ENCODE assay signal across 24 cellular contexts in the genomic region with DNA sequence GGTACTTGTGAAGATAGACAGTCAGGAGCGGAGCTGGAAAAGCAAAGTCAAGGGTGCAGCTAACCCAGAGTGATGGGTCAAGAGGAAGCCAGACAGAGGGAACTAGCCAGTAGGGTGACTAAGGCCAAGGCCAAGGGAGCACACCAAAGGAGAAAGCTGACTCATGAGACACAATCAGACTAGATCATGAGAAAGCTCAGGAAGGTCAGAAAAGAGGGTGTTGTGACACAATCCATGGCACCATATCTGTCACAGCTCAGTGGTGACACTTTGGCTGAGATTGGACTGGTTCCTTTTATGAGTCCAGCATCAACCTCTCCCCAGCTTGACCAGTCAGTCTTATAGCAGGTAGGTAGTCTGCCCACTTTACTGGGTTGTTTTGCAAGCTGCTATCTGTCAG. TPM values are rescaled to one million over a fixed set of nuclear protein-coding genes. Genes with fewer than 3 reads are reported as not detected.
DNase-seq lines count a peak whose midpoint lies in the region; ATAC-seq and TF ChIP-seq lines count a peak whose summit lies in the region.
"Had no signal": no experiment of that assay in that cellular context is flagged by ENCODE, and none has a peak within 500 bp of the region (broad histone marks: within the 10 kb centered on the region; RNA-seq: fewer than 3 reads in every experiment).

No MANE protein-coding gene starts in this region.

- peak; percentile 28 for DNase-seq in SKM-1 (lab: John Stamatoyannopoulos, UW; ENCODE audit: unreplicated experiment)
- DNase-seq in SKM-1 treated with dmso at 0.1 percent for 144 hours (lab: John Stamatoyannopoulos, UW; ENCODE audit: unreplicated experiment), result no peak
- DNase-seq in MV-4-11 (lab: John Stamatoyannopoulos, UW), result peak; percentile 47
- DNase-seq in foreskin fibroblast, result peak; percentile 13 to 21
- no peak for DNase-seq in sciatic nerve (ENCODE audit: low spot score)
- no peak for DNase-seq in islet precursor cell
- no peak for DNase-seq in NCI-H1417 treated with DMSO at 0.1 percent for 48 hours (lab: John Stamatoyannopoulos, UW)
- DNase-seq in stimulated activated CD4-positive, alpha-beta T cell treated with anti-CD3 and anti-CD28 coated beads, Interleukin-4, amount 100 ng/mL, for 24 hours, result no peak
- DNase-seq: activated CD8-positive, alpha-beta T cell treated with anti-CD3 and anti-CD28 coated beads for 36 hours; activated naive CD4-positive, alpha-beta T cell treated with anti-CD3 and anti-CD28 coated beads, Interleukin-2, amount 10 ng/mL, durations not matched to agents 7 days and 5 days; activated T-cell treated with anti-CD3 and anti-CD28 coated beads, Interleukin-2, amount 50 U/mL, for 24 hours; anterior cingulate cortex; BE2C; effector memory CD8-positive, alpha-beta T cell; GF-D8; head of caudate nucleus; NCI-H1105 treated with DMSO at 0.1 percent for 48 hours; NCI-H2107; NCI-H524; ovary; SHP77; stimulated activated CD4-positive, alpha-beta T cell treated with anti-CD3 and anti-CD28 coated beads, Interleukin-2, amount 100 ng/mL, for 48 hours; T-cell had no signal

- peak; percentile 36 for ATAC-seq in sciatic nerve
- ATAC-seq: activated CD8-positive, alpha-beta T cell treated with anti-CD3 and anti-CD28 coated beads for 36 hours; effector memory CD8-positive, alpha-beta T cell had no signal

- no peak for TF ChIP-seq CTCF in foreskin fibroblast (IDR thresholded peaks at IDR 0.05; ENCODE audit: low read depth, low read length)

- no peak overlapping the region for H3K4me3 ChIP-seq in foreskin fibroblast (ENCODE audit: low read depth in 1 of 2, low read length in 2 of 2)
- H3K4me3 ChIP-seq: ovary, vagina had no signal

- intact Hi-C loops in sciatic nerve (cut with DNase I), result no loop called here

RNA-seq across cellular contexts. Expression of a gene that starts 22.2 kb away (rescaled TPM):
- 8.6 TPM for total RNA-seq in sciatic nerve

Comparison
In these comparisons a context has a peak if more than half of its experiments do, and no peak if none do; other contexts are left out.
1. DNase-seq: peak in SKM-1 (single experiment), MV-4-11 (single experiment) and foreskin fibroblast (2 of 2); none in SKM-1 treated with dmso at 0.1 percent for 144 hours (single experiment), sciatic nerve (single experiment), islet precursor cell (single experiment), NCI-H1417 treated with DMSO at 0.1 percent for 48 hours (single experiment) and stimulated activated CD4-positive, alpha-beta T cell treated with anti-CD3 and anti-CD28 coated beads, Interleukin-4, amount 100 ng/mL, for 24 hours (single experiment).